ENCODE assay signal across 22 cellular contexts in genomic region chr11:123107945-123108344, GRCh38.
"Had no signal": no experiment of that assay in that cellular context is flagged by ENCODE, and none has a peak within 500 bp of the region (broad histone marks: within the 10 kb centered on the region; RNA-seq: fewer than 3 reads in every experiment).

No MANE protein-coding gene starts in this region.

- H3K4me3 Mint-ChIP-seq: activated B cell treated with CpG ODN at 0.5 μM for 24 hours; activated CD4-positive, alpha-beta T cell treated with anti-CD3 and anti-CD28 coated beads for 36 hours; activated naive CD8-positive, alpha-beta T cell treated with anti-CD3 and anti-CD28 coated beads for 36 hours; activated T-cell treated with anti-CD3 and anti-CD28 coated beads, Interleukin-2, amount 50 U/mL, for 4 hours; central memory CD8-positive, alpha-beta T cell; memory B cell; natural killer cell; T-helper 1 cell treated with Interleukin-12 subunit alpha and Interleukin-12 subunit beta and Interleukin-4 antibody, amounts not matched to agents 30 μg/mL and 1 μg/mL, for 36 hours had no signal

- H3K36me3 ChIP-seq: colonic mucosa, heart left ventricle, prostate gland, spleen had no signal

- H3K27me3 Mint-ChIP-seq: activated CD4-positive, alpha-beta T cell treated with anti-CD3 and anti-CD28 coated beads for 36 hours; activated naive CD8-positive, alpha-beta T cell treated with anti-CD3 and anti-CD28 coated beads for 36 hours; central memory CD8-positive, alpha-beta T cell had no signal

- H3K9me3 ChIP-seq: colonic mucosa, heart left ventricle, prostate gland, spleen had no signal

- H3K4me3 ChIP-seq: colonic mucosa, dorsolateral prefrontal cortex, heart left ventricle, prostate gland, spleen had no signal

- DNase-seq: activated B cell treated with CpG ODN at 0.5 μM for 24 hours; activated CD4-positive, alpha-beta T cell treated with anti-CD3 and anti-CD28 coated beads for 36 hours; activated CD4-positive, alpha-beta T cell treated with anti-CD3 and anti-CD28 coated beads, Interleukin-2, amount 50 U/mL, for 4 hours; activated CD8-positive, alpha-beta memory T cell treated with anti-CD3 and anti-CD28 coated beads for 24 hours; activated CD8-positive, alpha-beta memory T cell treated with anti-CD3 and anti-CD28 coated beads, Interleukin-2, amount 50 U/mL, for 4 hours; activated naive CD4-positive, alpha-beta T cell; activated naive CD8-positive, alpha-beta T cell treated with anti-CD3 and anti-CD28 coated beads for 36 hours; activated T-cell treated with anti-CD3 and anti-CD28 coated beads, Interleukin-2, amount 50 U/mL, for 4 hours; colonic mucosa; dorsolateral prefrontal cortex; heart left ventricle; left colon; natural killer cell; stimulated activated CD4-positive, alpha-beta T cell treated with anti-CD3 and anti-CD28 coated beads, Interleukin-4, amount 100 ng/mL, for 1 hour; stimulated activated naive CD4-positive, alpha-beta T cell treated with Interleukin-2 at 50 U/mL for 16 hours; T1000 had no signal

- ATAC-seq: activated CD4-positive, alpha-beta T cell treated with anti-CD3 and anti-CD28 coated beads for 36 hours; activated T-cell treated with anti-CD3 and anti-CD28 coated beads, Interleukin-2, amount 50 U/mL, for 4 hours; heart left ventricle; left colon; natural killer cell had no signal

- H3K27ac ChIP-seq: colonic mucosa, dorsolateral prefrontal cortex, prostate gland, spleen had no signal

- H3K27ac Mint-ChIP-seq: activated B cell treated with CpG ODN at 0.5 μM for 24 hours; activated CD4-positive, alpha-beta T cell treated with anti-CD3 and anti-CD28 coated beads for 36 hours; activated naive CD8-positive, alpha-beta T cell treated with anti-CD3 and anti-CD28 coated beads for 36 hours; activated T-helper 2 cell treated with anti-CD3 and anti-CD28 coated beads, Interferon-gamma antibody, Interleukin-2, Interleukin-4, amounts not matched to agents 10 μg/mL and 5 μg/mL and 100 μg/mL, durations not matched to agents 14 hours and 24 hours and 36 hours; memory B cell; natural killer cell; T-helper 1 cell treated with Interleukin-12 subunit alpha and Interleukin-12 subunit beta and Interleukin-4 antibody, amounts not matched to agents 30 μg/mL and 1 μg/mL, for 36 hours had no signal

- H3K36me3 Mint-ChIP-seq: activated naive CD8-positive, alpha-beta T cell treated with anti-CD3 and anti-CD28 coated beads for 36 hours; memory B cell; natural killer cell had no signal

- H3K27me3 ChIP-seq: colonic mucosa, heart left ventricle, spleen had no signal

- H3K9me3 Mint-ChIP-seq: activated B cell treated with CpG ODN at 0.5 μM for 24 hours; activated naive CD8-positive, alpha-beta T cell treated with anti-CD3 and anti-CD28 coated beads for 36 hours; activated T-cell treated with anti-CD3 and anti-CD28 coated beads, Interleukin-2, amount 50 U/mL, for 4 hours; activated T-helper 2 cell treated with anti-CD3 and anti-CD28 coated beads, Interferon-gamma antibody, Interleukin-2, Interleukin-4, amounts not matched to agents 10 μg/mL and 5 μg/mL and 100 μg/mL, durations not matched to agents 14 hours and 24 hours and 36 hours; central memory CD8-positive, alpha-beta T cell; memory B cell; natural killer cell; T-helper 1 cell treated with Interleukin-12 subunit alpha and Interleukin-12 subunit beta and Interleukin-4 antibody, amounts not matched to agents 30 μg/mL and 1 μg/mL, for 36 hours had no signal

- H3K4me1 ChIP-seq: colonic mucosa, prostate gland had no signal
